Comparison of ENCODE assay signal across 1 cellular context in genomic region chr5:147189109-147189424, GRCh38.
TF ChIP-seq lines count a peak whose summit lies in the region.

No MANE protein-coding gene starts in this region.

TF ChIP-seq in H1, 55 proteins besides CTCF, POLR2A, EP300 and RAD21 (continued from another document):
- peak in 1 of 2 experiments; percentile 80; a peak in 1 of 4 replicates for TF ChIP-seq HDAC2 (IDR thresholded peaks at IDR 0.05; ENCODE audit: borderline replicate concordance in 1 of 2, low read depth in 2 of 2, low read length in 2 of 2)
- no peak for TF ChIP-seq SRF (IDR thresholded peaks at IDR 0.05; ENCODE audit: low read depth, low read length)
TF ChIP-seq in H1: peak in this region for 2.
